Comparison of ENCODE assay signal across 22 cellular contexts in genomic region chr11:117017456-117017855, GRCh38.
"Had no signal": no experiment of that assay in that cellular context is flagged by ENCODE, and none has a peak within 500 bp of the region (broad histone marks: within the 10 kb centered on the region; RNA-seq: fewer than 3 reads in every experiment).

No MANE protein-coding gene starts in this region.

- H3K27ac Mint-ChIP-seq: activated CD8-positive, alpha-beta T cell treated with anti-CD3 and anti-CD28 coated beads for 36 hours; activated T-cell treated with anti-CD3 and anti-CD28 coated beads, Interleukin-2, amount 50 U/mL, for 24 hours; dendritic cell treated with granulocyte-macrophage colony-stimulating factor and Interleukin-4, amounts not matched to agents 40 ng/mL and 50 ng/mL, for 4 days; mesothelial cell of epicardium; WTC11 had no signal

- H3K9me3 ChIP-seq: neutrophil, thyroid gland had no signal

- FAIRE-seq: kidney had no signal

- H3K36me3 ChIP-seq: neutrophil, thyroid gland had no signal

- H3K9ac ChIP-seq: parathyroid adenoma had no signal

- H3K36me3 Mint-ChIP-seq: mesothelial cell of epicardium, WTC11 had no signal

- H3K4me3 ChIP-seq: lung, thyroid gland had no signal

- H3K9me3 Mint-ChIP-seq: activated T-cell treated with anti-CD3 and anti-CD28 coated beads, Interleukin-2, amount 50 U/mL, for 24 hours; dendritic cell treated with granulocyte-macrophage colony-stimulating factor and Interleukin-4, amounts not matched to agents 40 ng/mL and 50 ng/mL, for 4 days; mesothelial cell of epicardium; natural killer cell treated with Interleukin-12 subunit alpha and Interleukin-12 subunit beta and Interleukin-15 and Interleukin-18, amount 100 ng/mL, for 72 hours had no signal

- H2AFZ ChIP-seq: parathyroid adenoma had no signal

- ATAC-seq: activated CD8-positive, alpha-beta T cell treated with anti-CD3 and anti-CD28 coated beads for 36 hours; left lobe of liver; WTC11 had no signal

- H3K27ac ChIP-seq: epithelial cell of prostate, neutrophil, parathyroid adenoma, thyroid gland had no signal

- DNase-seq: activated CD4-positive, alpha-beta T cell treated with anti-CD3 and anti-CD28 coated beads for 48 hours; activated CD8-positive, alpha-beta T cell treated with anti-CD3 and anti-CD28 coated beads for 36 hours; activated effector memory CD4-positive, alpha-beta T cell treated with Interleukin-2 at 50 U/mL for 16 hours; activated naive CD4-positive, alpha-beta T cell treated with anti-CD3 and anti-CD28 coated beads, Interleukin-2, amount 50 U/mL, for 16 hours; activated T-cell treated with anti-CD3 and anti-CD28 coated beads, Interleukin-2, amount 50 U/mL, for 24 hours; effector memory CD4-positive, alpha-beta T cell; foreskin melanocyte; kidney; stimulated activated CD4-positive, alpha-beta T cell treated with anti-CD3 and anti-CD28 coated beads, Interleukin-12 subunit alpha, Interleukin-12 subunit beta, amount 100 ng/mL, for 4 hours; stimulated activated CD4-positive, alpha-beta T cell treated with anti-CD3 and anti-CD28 coated beads, Interleukin-1b, Interleukin-23, amount 100 ng/mL, for 48 hours; stimulated activated CD8-positive, alpha-beta memory T cell treated with anti-CD3 and anti-CD28 coated beads, Interleukin-4, amount 100 ng/mL, for 48 hours; stimulated activated naive CD4-positive, alpha-beta T cell treated with Interleukin-2 at 50 U/mL for 16 hours; thyroid gland had no signal

- H3K27me3 ChIP-seq: neutrophil, thyroid gland had no signal
